3 cellular contexts compared by ENCODE assay signal in genomic region chr19:43512384-43512783, GRCh38. TPM values are rescaled to one million over a fixed set of nuclear protein-coding genes. Genes with fewer than 3 reads are reported as not detected.
"Had no signal": no experiment of that assay in that cellular context is flagged by ENCODE, and none has a peak within 500 bp of the region (broad histone marks: within the 10 kb centered on the region; RNA-seq: fewer than 3 reads in every experiment).

No MANE protein-coding gene starts in this region.

RNA-seq across cellular contexts. Expression of gene ZNF575, which starts 20.6 kb away (rescaled TPM):
- total RNA-seq: HT1080, IMR-90, M059J had no signal

RNA-seq across cellular contexts. Expression of gene LYPD3, which starts 47.0 kb away (rescaled TPM):
- total RNA-seq: HT1080 had no signal
